8 cellular contexts compared by ENCODE assay signal in the genomic region with DNA sequence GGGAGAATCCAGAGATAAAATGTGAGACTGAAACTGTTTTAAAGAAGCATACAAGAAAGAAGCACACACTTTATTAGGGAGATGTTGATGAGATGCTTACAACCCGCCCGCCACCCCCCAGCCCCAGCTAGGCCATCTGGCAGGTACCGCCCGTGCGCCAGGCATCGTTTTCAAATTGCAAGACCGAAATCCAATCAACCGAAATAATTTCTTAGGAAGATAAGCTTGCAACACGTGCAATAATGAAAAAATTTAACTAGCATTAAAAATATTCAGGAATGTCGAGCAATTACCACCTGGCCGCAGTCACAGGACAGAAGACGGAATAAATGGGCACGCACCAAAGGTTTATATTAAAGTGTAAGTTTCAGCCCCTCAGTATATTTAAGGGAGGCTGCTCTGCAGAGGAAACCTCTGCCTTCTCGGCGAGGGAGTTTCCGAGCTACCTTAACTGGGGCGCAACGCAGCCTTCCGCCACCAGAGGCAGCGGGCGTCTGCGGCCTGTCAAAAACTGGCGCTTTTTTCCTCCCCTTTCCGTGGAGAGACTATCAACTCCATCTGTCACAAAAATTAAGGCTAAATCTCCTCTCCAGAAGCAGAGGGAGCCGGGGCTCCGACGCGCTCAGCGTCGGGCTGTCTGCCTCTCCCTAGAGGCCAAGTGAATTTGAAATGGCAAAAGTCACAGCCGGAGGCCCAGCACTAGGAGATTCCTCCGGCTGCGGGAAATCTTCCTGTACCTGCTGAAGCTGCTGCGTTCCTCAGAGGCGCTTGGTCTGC. TPM values are rescaled to one million over a fixed set of nuclear protein-coding genes. Genes with fewer than 3 reads are reported as not detected.
DNase-seq lines count a peak whose midpoint lies in the region; ATAC-seq and TF ChIP-seq lines count a peak whose summit lies in the region.

No MANE protein-coding gene starts in this region.

- peak; percentile 76 for ATAC-seq in GM18861 (IDR thresholded peaks at IDR 0.05; ENCODE audit: unreplicated experiment)
- peak; percentile 74 for ATAC-seq in HG03103 (IDR thresholded peaks at IDR 0.05; ENCODE audit: low read depth, unreplicated experiment)
- peak; percentile 52 for ATAC-seq in activated CD8-positive, alpha-beta memory T cell treated with anti-CD3 and anti-CD28 coated beads, Interleukin-2, amount 10 ng/mL, durations not matched to agents 7 days and 5 days

- peaks cover 28% of the 10 kb centered on the region for H3K27me3 ChIP-seq in endodermal cell (ENCODE audit: control insufficient read depth, insufficient read depth, low read length, poor library complexity, severe bottlenecking)

- H3K4me3 Mint-ChIP-seq in activated CD8-positive, alpha-beta memory T cell treated with anti-CD3 and anti-CD28 coated beads, Interleukin-2, amount 10 ng/mL, durations not matched to agents 7 days and 5 days = peak overlapping the region; percentile 70
- H3K4me3 Mint-ChIP-seq in endodermal cell = peak overlapping the region; percentile 63
- peak overlapping the region; percentile 80 for H3K4me3 Mint-ChIP-seq in mesothelial cell of epicardium

- in situ Hi-C loops in ACHN (cut with HindIII; ENCODE audit: low pct_ligation_motif_present, low pct_unique_long_range_greater_than_20kb, low sequenced_read_pairs) = no loop called here

- peak overlapping the region; percentile 24 for H3K27ac Mint-ChIP-seq in activated CD8-positive, alpha-beta memory T cell treated with anti-CD3 and anti-CD28 coated beads, Interleukin-2, amount 10 ng/mL, durations not matched to agents 7 days and 5 days
- H3K27ac Mint-ChIP-seq in endodermal cell (no peak overlapping the region), mesothelial cell of epicardium (peak overlapping the region; percentile 95)

- peaks cover 2% of the 10 kb centered on the region for H3K4me1 ChIP-seq in endodermal cell (ENCODE audit: control insufficient read depth, insufficient read depth, low read length)

- peaks cover 3% of the 10 kb centered on the region for H3K9me3 Mint-ChIP-seq in activated CD8-positive, alpha-beta memory T cell treated with anti-CD3 and anti-CD28 coated beads, Interleukin-2, amount 10 ng/mL, durations not matched to agents 7 days and 5 days (ENCODE audit: low read depth)
- H3K9me3 Mint-ChIP-seq in endodermal cell (no peaks in the 10 kb centered on the region), mesothelial cell of epicardium (peaks cover 18% of the 10 kb centered on the region)

- H3K9me3 ChIP-seq in endodermal cell (ENCODE audit: control insufficient read depth, low read length) = no peaks in the 10 kb centered on the region

- peak overlapping the region; percentile 76 for H3K4me3 ChIP-seq in endodermal cell (ENCODE audit: low read length)

- TF ChIP-seq CTCF in endodermal cell (conservative IDR thresholded peaks at IDR 0.05) (peak; percentile 94), mesothelial cell of epicardium (IDR thresholded peaks at IDR 0.05; ENCODE audit: unreplicated experiment) (peak; percentile 88)

- CTCF ChIA-PET in activated CD8-positive, alpha-beta memory T cell treated with anti-CD3 and anti-CD28 coated beads, Interleukin-2, amount 10 ng/mL, durations not matched to agents 7 days and 5 days (lab: Charles Lee) = interaction anchor here (1.0 to 1.9 kb wide), 7 partner anchors 15 to 461 kb away, joined by 3 to 6 read pairs (median 3); no protein-coding TSS in a partner anchor

- H3K27ac ChIP-seq in endodermal cell (ENCODE audit: low read depth, low read length) = peak overlapping the region; percentile 67

- peaks cover 29% of the 10 kb centered on the region for H3K27me3 Mint-ChIP-seq in activated CD8-positive, alpha-beta memory T cell treated with anti-CD3 and anti-CD28 coated beads, Interleukin-2, amount 10 ng/mL, durations not matched to agents 7 days and 5 days
- H3K27me3 Mint-ChIP-seq in endodermal cell (ENCODE audit: insufficient read depth) (peaks cover 64% of the 10 kb centered on the region), mesothelial cell of epicardium (ENCODE audit: low read depth) (peaks cover 6% of the 10 kb centered on the region)

- H3K36me3 ChIP-seq in endodermal cell (ENCODE audit: control insufficient read depth, insufficient read depth, low read length) = no peaks in the 10 kb centered on the region

- H3K4me1 Mint-ChIP-seq in activated CD8-positive, alpha-beta memory T cell treated with anti-CD3 and anti-CD28 coated beads, Interleukin-2, amount 10 ng/mL, durations not matched to agents 7 days and 5 days = peaks cover 19% of the 10 kb centered on the region
- H3K4me1 Mint-ChIP-seq in endodermal cell = peaks cover 24% of the 10 kb centered on the region
- H3K4me1 Mint-ChIP-seq in mesothelial cell of epicardium = peaks cover 39% of the 10 kb centered on the region

- 2 to 24% methylated on average over 3 to 35 of the region's 35 CpGs for WGBS in endodermal cell (ENCODE audit: insufficient coverage in 1 of 2, insufficient read length in 1 of 2), 2 experiments

- peak overlapping the region; percentile 32 for H3K9ac ChIP-seq in endodermal cell (ENCODE audit: extremely low read depth, low read length, poor library complexity, severe bottlenecking)

- DNase-seq in ACHN (peak; percentile 68), NCI-H748 treated with DMSO at 0.1 percent for 48 hours (lab: John Stamatoyannopoulos, UW) (peak; percentile 46), endodermal cell (peak; percentile 91), mesothelial cell of epicardium (ENCODE audit: low spot score in 2 of 2, unreplicated experiment in 2 of 2) (peak; percentile 44 to 82)
- peak; percentile 78 for DNase-seq in activated CD8-positive, alpha-beta memory T cell treated with anti-CD3 and anti-CD28 coated beads, Interleukin-2, amount 10 ng/mL, durations not matched to agents 7 days and 5 days
- DNase-seq in stimulated activated CD8-positive, alpha-beta memory T cell treated with anti-CD3 and anti-CD28 coated beads, Interleukin-15, amount 100 ng/mL, for 24 hours (ENCODE audit: low read depth) = peak; percentile 49

- peaks cover 6% of the 10 kb centered on the region for H3K36me3 Mint-ChIP-seq in activated CD8-positive, alpha-beta memory T cell treated with anti-CD3 and anti-CD28 coated beads, Interleukin-2, amount 10 ng/mL, durations not matched to agents 7 days and 5 days
- H3K36me3 Mint-ChIP-seq in endodermal cell (ENCODE audit: low read depth) (no peaks in the 10 kb centered on the region), mesothelial cell of epicardium (peaks cover 5% of the 10 kb centered on the region)

RNA-seq across cellular contexts. Expression of a gene that starts 1.0 kb away (rescaled TPM):
- under 1 TPM; 0.07 to 0.12 TPM for total RNA-seq in activated CD8-positive, alpha-beta memory T cell treated with anti-CD3 and anti-CD28 coated beads, Interleukin-2, amount 10 ng/mL, durations not matched to agents 7 days and 5 days
- total RNA-seq in endodermal cell = 1 to 10 TPM; 4.8 to 6.7 TPM
- polyA plus RNA-seq in endodermal cell (2013, experiment 1 of 2) = 58.6 TPM
- 45.7 TPM for polyA plus RNA-seq in endodermal cell (2013, experiment 2 of 2)
- 47.8 to 50.6 TPM (median 49.1 TPM) in 3 replicates for total RNA-seq in mesothelial cell of epicardium

Comparison
In these comparisons a context has a peak if more than half of its experiments do, and no peak if none do; other contexts are left out.
1. Peak in every context shown above with its lines: DNase-seq, ATAC-seq, H3K4me3 ChIP-seq and H3K27ac ChIP-seq.
2. RNA of a gene that starts 1.0 kb away (total RNA-seq): 47.8 to 50.6 TPM in mesothelial cell of epicardium and 4.8 to 6.7 TPM in endodermal cell; 0.07 to 0.12 TPM in activated CD8-positive, alpha-beta memory T cell treated with anti-CD3 and anti-CD28 coated beads, Interleukin-2, amount 10 ng/mL, durations not matched to agents 7 days and 5 days; every median in the first group is over 4 times any median in the second.